16 cellular contexts compared by ENCODE assay signal in the genomic region with DNA sequence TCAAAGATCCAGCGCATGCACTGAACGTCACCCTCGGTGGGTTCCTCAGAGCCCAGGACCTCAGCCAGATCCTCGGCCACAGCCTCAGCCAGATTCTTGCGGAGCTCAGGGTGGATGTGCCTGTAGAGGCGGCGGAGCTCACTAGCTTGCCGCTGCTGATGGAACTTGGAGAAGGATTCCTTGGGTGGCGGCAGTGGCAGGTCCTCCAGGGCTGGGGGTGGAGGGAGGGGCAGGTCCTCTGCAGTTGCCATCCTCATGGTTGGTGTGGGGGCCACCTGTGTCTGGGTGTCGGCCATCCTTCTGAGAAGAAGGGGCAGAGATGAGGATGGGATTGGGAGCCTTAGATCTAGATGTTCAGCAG. TPM values are rescaled to one million over a fixed set of nuclear protein-coding genes. Genes with fewer than 3 reads are reported as not detected.
"Had no signal": no experiment of that assay in that cellular context is flagged by ENCODE, and none has a peak within 500 bp of the region (broad histone marks: within the 10 kb centered on the region; RNA-seq: fewer than 3 reads in every experiment).

No MANE protein-coding gene starts in this region.

- H3K36me3 Mint-ChIP-seq: activated naive CD4-positive, alpha-beta T cell treated with anti-CD3 and anti-CD28 coated beads, Interleukin-2, amount 50 U/mL, for 24 hours had no signal

- H3K27me3 ChIP-seq: ascending aorta, body of pancreas had no signal

- H3K27ac Mint-ChIP-seq: activated CD8-positive, alpha-beta T cell treated with anti-CD3 and anti-CD28 coated beads, Interleukin-2, amount 10 ng/mL, durations not matched to agents 7 days and 5 days had no signal

- H3K9me3 Mint-ChIP-seq: activated naive CD4-positive, alpha-beta T cell treated with anti-CD3 and anti-CD28 coated beads, Interleukin-2, amount 50 U/mL, for 24 hours; activated naive CD8-positive, alpha-beta T cell treated with anti-CD3 and anti-CD28 coated beads, Interleukin-2, amount 50 U/mL, for 24 hours; activated T-helper 1 cell treated with anti-CD3 and anti-CD28 coated beads, Interleukin-12 subunit alpha, Interleukin-12 subunit beta, Interleukin-2, Interleukin-4 antibody, amounts not matched to agents 30 ng/mL and 10 ng/mL and 1 ng/mL, durations not matched to agents 14 hours and 24 hours and 36 hours had no signal

- ATAC-seq: activated naive CD8-positive, alpha-beta T cell treated with anti-CD3 and anti-CD28 coated beads, Interleukin-2, amount 50 U/mL, for 24 hours had no signal

- H3K4me3 ChIP-seq: ascending aorta, body of pancreas, SK-N-MC had no signal

- H3K4me3 Mint-ChIP-seq: activated CD8-positive, alpha-beta T cell treated with anti-CD3 and anti-CD28 coated beads, Interleukin-2, amount 10 ng/mL, durations not matched to agents 7 days and 5 days; activated T-helper 1 cell treated with anti-CD3 and anti-CD28 coated beads, Interleukin-12 subunit alpha, Interleukin-12 subunit beta, Interleukin-2, Interleukin-4 antibody, amounts not matched to agents 30 ng/mL and 10 ng/mL and 1 ng/mL, durations not matched to agents 14 hours and 24 hours and 36 hours had no signal

- H3K9me3 ChIP-seq: ascending aorta, body of pancreas had no signal

- H3K27me3 Mint-ChIP-seq: activated naive CD4-positive, alpha-beta T cell treated with anti-CD3 and anti-CD28 coated beads, Interleukin-2, amount 50 U/mL, for 24 hours; activated naive CD8-positive, alpha-beta T cell treated with anti-CD3 and anti-CD28 coated beads, Interleukin-2, amount 50 U/mL, for 24 hours had no signal

- H3K4me1 ChIP-seq: ascending aorta had no signal

- H3K36me3 ChIP-seq: ascending aorta had no signal

- H3K27ac ChIP-seq: ascending aorta, body of pancreas, SK-N-MC had no signal

- DNase-seq: activated CD4-positive, CD25-positive, alpha-beta regulatory T cell treated with anti-CD3 and anti-CD28 coated beads, Interleukin-2, amount 50 U/mL, for 72 hours; activated naive CD4-positive, alpha-beta T cell; NCI-H187 treated with DMSO at 0.1 percent for 48 hours; NCI-H2081 treated with DMSO at 0.1 percent for 48 hours; NCI-H446 treated with DMSO at 0.1 percent for 48 hours; NCI-H524 treated with DMSO at 0.1 percent for 48 hours; NCI-H748 treated with DMSO at 0.1 percent for 48 hours had no signal

RNA-seq across cellular contexts. Expression of a gene that starts 3.3 kb away (rescaled TPM):
- total RNA-seq: activated CD8-positive, alpha-beta T cell treated with anti-CD3 and anti-CD28 coated beads, Interleukin-2, amount 10 ng/mL, durations not matched to agents 7 days and 5 days; ascending aorta; body of pancreas; bronchial epithelial cell; PC-3 had no signal
